In the genomic region with DNA sequence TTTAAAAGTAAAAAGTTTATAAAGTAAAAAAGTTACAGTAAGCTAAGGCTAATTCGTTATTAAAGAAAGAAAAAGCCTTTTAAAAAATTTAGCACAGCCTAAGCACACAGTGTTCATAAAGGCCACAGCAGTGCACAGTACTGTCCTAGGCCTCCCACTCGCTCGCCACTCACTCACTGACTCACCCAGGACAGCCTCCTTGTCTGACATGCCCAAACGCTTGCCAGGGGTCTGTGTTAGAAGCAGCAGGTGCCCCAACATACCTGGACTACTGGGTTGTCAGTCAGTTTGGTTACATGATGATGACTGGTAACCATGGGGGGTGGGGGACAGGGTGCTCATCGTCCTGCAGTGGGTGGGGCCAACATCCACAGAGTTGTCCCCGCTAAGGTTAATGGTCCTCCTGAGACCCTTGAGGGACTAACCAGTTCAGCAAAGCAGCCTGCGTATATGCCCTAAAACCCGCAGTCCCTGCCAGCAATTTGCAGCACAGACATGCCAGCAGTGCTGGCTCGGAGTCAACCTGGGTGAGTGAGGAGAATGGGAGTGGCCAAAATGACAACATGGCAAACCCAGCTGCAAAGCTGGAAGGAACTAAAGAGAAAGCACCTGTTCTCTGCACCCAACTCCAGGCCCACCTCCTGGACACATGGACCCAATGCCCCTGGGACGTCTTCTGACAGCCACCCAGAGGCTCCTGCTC, we compare ENCODE assay signal across 1 cellular context.
TF ChIP-seq lines count a peak whose summit lies in the region.

No MANE protein-coding gene starts in this region.

TF ChIP-seq in K562, 482 proteins besides CTCF, POLR2A, EP300 and RAD21 (continued from another document):
- TF ChIP-seq, protein P1, sequence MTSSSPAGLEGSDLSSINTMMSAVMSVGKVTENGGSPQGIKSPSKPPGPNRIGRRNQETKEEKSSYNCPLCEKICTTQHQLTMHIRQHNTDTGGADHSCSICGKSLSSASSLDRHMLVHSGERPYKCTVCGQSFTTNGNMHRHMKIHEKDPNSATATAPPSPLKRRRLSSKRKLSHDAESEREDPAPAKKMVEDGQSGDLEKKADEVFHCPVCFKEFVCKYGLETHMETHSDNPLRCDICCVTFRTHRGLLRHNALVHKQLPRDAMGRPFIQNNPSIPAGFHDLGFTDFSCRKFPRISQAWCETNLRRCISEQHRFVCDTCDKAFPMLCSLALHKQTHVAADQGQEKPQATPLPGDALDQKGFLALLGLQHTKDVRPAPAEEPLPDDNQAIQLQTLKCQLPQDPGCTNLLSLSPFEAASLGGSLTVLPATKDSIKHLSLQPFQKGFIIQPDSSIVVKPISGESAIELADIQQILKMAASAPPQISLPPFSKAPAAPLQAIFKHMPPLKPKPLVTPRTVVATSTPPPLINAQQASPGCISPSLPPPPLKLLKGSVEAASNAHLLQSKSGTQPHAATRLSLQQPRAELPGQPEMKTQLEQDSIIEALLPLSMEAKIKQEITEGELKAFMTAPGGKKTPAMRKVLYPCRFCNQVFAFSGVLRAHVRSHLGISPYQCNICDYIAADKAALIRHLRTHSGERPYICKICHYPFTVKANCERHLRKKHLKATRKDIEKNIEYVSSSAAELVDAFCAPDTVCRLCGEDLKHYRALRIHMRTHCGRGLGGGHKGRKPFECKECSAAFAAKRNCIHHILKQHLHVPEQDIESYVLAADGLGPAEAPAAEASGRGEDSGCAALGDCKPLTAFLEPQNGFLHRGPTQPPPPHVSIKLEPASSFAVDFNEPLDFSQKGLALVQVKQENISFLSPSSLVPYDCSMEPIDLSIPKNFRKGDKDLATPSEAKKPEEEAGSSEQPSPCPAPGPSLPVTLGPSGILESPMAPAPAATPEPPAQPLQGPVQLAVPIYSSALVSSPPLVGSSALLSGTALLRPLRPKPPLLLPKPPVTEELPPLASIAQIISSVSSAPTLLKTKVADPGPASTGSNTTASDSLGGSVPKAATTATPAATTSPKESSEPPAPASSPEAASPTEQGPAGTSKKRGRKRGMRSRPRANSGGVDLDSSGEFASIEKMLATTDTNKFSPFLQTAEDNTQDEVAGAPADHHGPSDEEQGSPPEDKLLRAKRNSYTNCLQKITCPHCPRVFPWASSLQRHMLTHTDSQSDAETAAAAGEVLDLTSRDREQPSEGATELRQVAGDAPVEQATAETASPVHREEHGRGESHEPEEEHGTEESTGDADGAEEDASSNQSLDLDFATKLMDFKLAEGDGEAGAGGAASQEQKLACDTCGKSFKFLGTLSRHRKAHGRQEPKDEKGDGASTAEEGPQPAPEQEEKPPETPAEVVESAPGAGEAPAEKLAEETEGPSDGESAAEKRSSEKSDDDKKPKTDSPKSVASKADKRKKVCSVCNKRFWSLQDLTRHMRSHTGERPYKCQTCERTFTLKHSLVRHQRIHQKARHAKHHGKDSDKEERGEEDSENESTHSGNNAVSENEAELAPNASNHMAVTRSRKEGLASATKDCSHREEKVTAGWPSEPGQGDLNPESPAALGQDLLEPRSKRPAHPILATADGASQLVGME (CRISPR knock-in tag; IDR thresholded peaks at IDR 0.05) = no peak
- no peak for TF ChIP-seq CREM (IDR thresholded peaks at IDR 0.05; ENCODE audit: low read depth)
